19 cellular contexts compared by ENCODE assay signal in the genomic region with DNA sequence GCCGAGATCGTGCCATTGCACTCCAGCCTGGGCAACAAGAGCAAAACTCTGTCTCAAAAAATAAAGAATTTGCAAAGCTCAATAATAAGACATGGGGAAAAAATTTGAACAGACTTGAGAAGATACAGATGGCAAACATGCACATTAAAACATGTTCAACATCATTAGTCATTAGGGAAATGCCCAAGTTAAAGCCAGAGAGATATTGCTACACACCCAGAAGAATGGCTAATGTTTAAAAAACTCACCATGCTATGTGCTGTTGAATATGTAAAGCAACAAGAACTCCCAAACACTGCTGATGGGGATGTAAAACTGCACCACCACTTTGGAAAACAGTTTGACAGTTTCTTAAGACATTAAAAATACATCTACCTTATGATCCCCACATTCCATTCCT. TPM values are rescaled to one million over a fixed set of nuclear protein-coding genes. Genes with fewer than 3 reads are reported as not detected.
A peak's percentile ranks its signal among the peaks of the same experiment; 100 is the strongest.
DNase-seq lines count a peak whose midpoint lies in the region; ATAC-seq and TF ChIP-seq lines count a peak whose summit lies in the region.
"Had no signal": no experiment of that assay in that cellular context is flagged by ENCODE, and none has a peak within 500 bp of the region (broad histone marks: within the 10 kb centered on the region; RNA-seq: fewer than 3 reads in every experiment).

No MANE protein-coding gene starts in this region.

- peak overlapping the region; percentile 61 for H3K4me3 Mint-ChIP-seq in T-helper 17 cell
- H3K4me3 Mint-ChIP-seq: activated naive CD8-positive, alpha-beta T cell; naive thymus-derived CD8-positive, alpha-beta T cell; stimulated activated naive CD8-positive, alpha-beta T cell treated with anti-CD3 and anti-CD28 coated beads, Interleukin-15, Interleukin-2, amounts not matched to agents 100 ng/mL and 50 ng/mL, for 24 hours had no signal

- H3K27me3 Mint-ChIP-seq in T-helper 17 cell, result no peaks in the 10 kb centered on the region
- H3K27me3 Mint-ChIP-seq: activated naive CD8-positive, alpha-beta T cell; naive thymus-derived CD8-positive, alpha-beta T cell; stimulated activated naive CD8-positive, alpha-beta T cell treated with anti-CD3 and anti-CD28 coated beads, Interleukin-15, Interleukin-2, amounts not matched to agents 100 ng/mL and 50 ng/mL, for 24 hours had no signal

- DNase-seq in ELR (ENCODE audit: low read depth), result peak; percentile 82
- no peak for DNase-seq in T-helper 17 cell
- peak; percentile 95 for DNase-seq in fibroblast of the aortic adventitia (ENCODE audit: low read depth)
- peak; percentile 48 for DNase-seq in stromal cell of bone marrow (ENCODE audit: low read depth)
- DNase-seq in GOT3 (lab: John Stamatoyannopoulos, UW), result no peak
- no peak for DNase-seq in anterior cingulate cortex (lab: John Stamatoyannopoulos, UW)
- no peak for DNase-seq in prostate gland (ENCODE audit: low spot score)
- DNase-seq: activated CD4-positive, alpha-beta T cell treated with anti-CD3 and anti-CD28 coated beads for 1 hour; activated T-cell treated with anti-CD3 and anti-CD28 coated beads for 4 hours; COR-L47; dorsolateral prefrontal cortex; heart right ventricle; KG1; naive thymus-derived CD8-positive, alpha-beta T cell; NCI-H524; right lobe of liver had no signal

- TF ChIP-seq POLR2A in prostate gland (IDR thresholded peaks at IDR 0.05), result no peak

- intact Hi-C loops in prostate gland (cut with DNase I), result no loop called here

- H3K27ac ChIP-seq in prostate gland, result no peak overlapping the region
- H3K27ac ChIP-seq: dorsolateral prefrontal cortex, heart right ventricle, PC-9, right lobe of liver had no signal

- H3K4me3 ChIP-seq in fibroblast of the aortic adventitia (ENCODE audit: low read depth, low read length), result no peak overlapping the region
- H3K4me3 ChIP-seq in prostate gland, result no peak overlapping the region
- H3K4me3 ChIP-seq: dorsolateral prefrontal cortex, heart right ventricle, PC-9, right lobe of liver had no signal

- H3K9me3 ChIP-seq in T-helper 17 cell (ENCODE audit: control insufficient read depth, low read length, poor library complexity, severe bottlenecking) (no peaks in the 10 kb centered on the region), prostate gland (no peaks in the 10 kb centered on the region)
- H3K9me3 ChIP-seq: heart right ventricle, right lobe of liver had no signal

- H3K36me3 Mint-ChIP-seq in T-helper 17 cell (ENCODE audit: low read depth), result peaks cover 3% of the 10 kb centered on the region
- H3K36me3 Mint-ChIP-seq: activated naive CD8-positive, alpha-beta T cell had no signal

- 93% methylated on average over 2 of the region's 2 CpGs for WGBS in prostate gland

- peaks cover 20% of the 10 kb centered on the region for H3K4me1 ChIP-seq in prostate gland (replicated peaks)

- H3K36me3 ChIP-seq in prostate gland, result no peaks in the 10 kb centered on the region
- H3K36me3 ChIP-seq: right lobe of liver had no signal

- TF ChIP-seq CTCF in fibroblast of the aortic adventitia (IDR thresholded peaks at IDR 0.05; ENCODE audit: insufficient read depth, low read length) (no peak), prostate gland (IDR thresholded peaks at IDR 0.05) (no peak)

- peaks cover 9% of the 10 kb centered on the region for H3K4me1 Mint-ChIP-seq in T-helper 17 cell

- ATAC-seq in T-helper 17 cell, result no peak
- ATAC-seq: heart right ventricle; naive thymus-derived CD8-positive, alpha-beta T cell had no signal

- no peak overlapping the region for H3K27ac Mint-ChIP-seq in T-helper 17 cell
- H3K27ac Mint-ChIP-seq: activated naive CD8-positive, alpha-beta T cell; stimulated activated naive CD8-positive, alpha-beta T cell treated with anti-CD3 and anti-CD28 coated beads, Interleukin-15, Interleukin-2, amounts not matched to agents 100 ng/mL and 50 ng/mL, for 24 hours had no signal

- H3K27me3 ChIP-seq in prostate gland (replicated peaks; ENCODE audit: insufficient read depth), result no peaks in the 10 kb centered on the region
- H3K27me3 ChIP-seq: dorsolateral prefrontal cortex, heart right ventricle, right lobe of liver had no signal

RNA-seq across cellular contexts. Expression of a gene that starts 12.6 kb away (rescaled TPM):
- total RNA-seq in T-helper 17 cell, result under 1 TPM in 1 of 2 donors, not detected in 1; 0.40 TPM
- total RNA-seq in fibroblast of the aortic adventitia (ENCODE audit: low replicate concordance), result 4.0 and 6.0 TPM in 2 replicates
- total RNA-seq in prostate gland, result 100 to 1,000 TPM in 1 of 2 donors, 10 to 100 TPM in 1; 57.0 to 161 TPM
- total RNA-seq: naive thymus-derived CD8-positive, alpha-beta T cell had no signal

RNA-seq across cellular contexts. Expression of a gene that starts 22.7 kb away (rescaled TPM):
- total RNA-seq in T-helper 17 cell (10 to 100 TPM; 20.1 to 54.3 TPM), fibroblast of the aortic adventitia (ENCODE audit: low replicate concordance) (0.65 and 1.1 TPM in 2 replicates), prostate gland (100 to 1,000 TPM in 1 of 2 donors, 10 to 100 TPM in 1; 64.6 to 114 TPM)

RNA-seq across cellular contexts. Expression of a gene that starts 24.5 kb away (rescaled TPM):
- total RNA-seq in T-helper 17 cell (10 to 100 TPM; 35.2 to 41.2 TPM), fibroblast of the aortic adventitia (ENCODE audit: low replicate concordance) (50.7 and 112 TPM in 2 replicates), prostate gland (100 to 1,000 TPM; 152 to 169 TPM)

RNA-seq across cellular contexts. Expression of a gene that starts 25.3 kb away (rescaled TPM):
- total RNA-seq in T-helper 17 cell (10 to 100 TPM; 58.4 to 96.3 TPM), fibroblast of the aortic adventitia (ENCODE audit: low replicate concordance) (69.1 and 96.6 TPM in 2 replicates), prostate gland (100 to 1,000 TPM; 143 to 147 TPM)

Comparison
In these comparisons a context has a peak if more than half of its experiments do, and no peak if none do; other contexts are left out.
1. DNase-seq: peak in ELR (single experiment), fibroblast of the aortic adventitia (single experiment) and stromal cell of bone marrow (single experiment); none in T-helper 17 cell (0 of 3), GOT3 (single experiment), anterior cingulate cortex (0 of 58) and prostate gland (single experiment).
2. RNA of a gene that starts 22.7 kb away (total RNA-seq): 64.6 to 114 TPM in prostate gland and 20.1 to 54.3 TPM in T-helper 17 cell; 0.65 to 1.1 TPM in fibroblast of the aortic adventitia; every median in the first group is over 10 times any median in the second.